17 cellular contexts compared by ENCODE assay signal in the genomic region with DNA sequence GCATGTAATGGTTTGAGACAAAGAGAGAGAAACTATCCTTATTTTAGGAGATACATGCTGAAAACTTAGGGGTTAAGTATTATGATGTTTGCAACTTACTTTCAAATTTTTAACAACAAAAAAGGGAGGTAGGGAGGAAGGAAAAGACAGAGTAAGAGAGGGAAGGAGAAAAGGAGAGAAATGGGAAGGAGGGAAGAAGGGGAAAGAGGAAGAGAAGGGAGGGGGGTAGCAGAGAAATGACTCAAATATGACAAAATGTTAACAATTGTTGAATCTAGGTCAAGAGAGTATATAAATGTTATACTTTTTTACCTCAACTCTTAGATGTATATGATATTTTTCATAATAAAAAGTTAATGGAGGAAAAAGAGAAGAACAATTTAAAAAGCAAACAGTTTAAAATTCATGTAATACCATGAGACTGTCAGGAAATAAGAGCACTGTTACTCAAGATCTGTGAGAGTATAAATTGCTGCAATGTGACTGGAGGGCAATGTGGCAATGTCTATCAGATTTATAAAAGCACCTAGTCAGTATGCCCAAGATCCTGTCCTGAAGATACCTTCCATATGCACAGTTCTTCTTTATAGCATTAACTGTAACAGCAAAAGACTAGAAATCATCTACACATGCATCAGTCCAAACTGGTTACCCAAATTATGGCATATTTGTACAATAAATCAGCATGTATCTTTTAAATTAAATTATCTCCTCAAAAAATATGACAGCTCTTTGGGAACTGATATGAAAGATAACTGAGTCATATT. TPM values are rescaled to one million over a fixed set of nuclear protein-coding genes. Genes with fewer than 3 reads are reported as not detected.
A peak's percentile ranks its signal among the peaks of the same experiment; 100 is the strongest.
DNase-seq lines count a peak whose midpoint lies in the region; ATAC-seq and TF ChIP-seq lines count a peak whose summit lies in the region.
"Had no signal": no experiment of that assay in that cellular context is flagged by ENCODE, and none has a peak within 500 bp of the region (broad histone marks: within the 10 kb centered on the region; RNA-seq: fewer than 3 reads in every experiment).

No MANE protein-coding gene starts in this region.

- DNase-seq in activated T-cell treated with anti-CD3 and anti-CD28 coated beads, Interleukin-2, amount 50 U/mL, for 72 hours, result no peak
- DNase-seq in activated T-cell treated with anti-CD3 and anti-CD28 coated beads, Interleukin-2, amount 50 U/mL, for 1 hour, result no peak
- DNase-seq in epithelial cell of esophagus (ENCODE audit: low read depth), result peak; percentile 69
- DNase-seq in stimulated activated effector memory CD8-positive, alpha-beta T cell treated with anti-CD3 and anti-CD28 coated beads, Interleukin-12 subunit alpha, Interleukin-12 subunit beta, amount 100 ng/mL, for 72 hours (ENCODE audit: low spot score in 2 of 2), result no peak
- no peak for DNase-seq in EL
- DNase-seq in NCI-H146 (lab: John Stamatoyannopoulos, UW), result no peak
- DNase-seq: activated CD4-positive, alpha-beta T cell treated with anti-CD3 and anti-CD28 coated beads, Interleukin-2, amount 10 ng/mL, durations not matched to agents 24 days and 14 days; left ventricle myocardium inferior; NCI-H2081; NCI-H774; RPMI8226 had no signal

- peaks cover 15 to 30% of the 10 kb centered on the region in 2 donors for H3K36me3 Mint-ChIP-seq in activated T-cell treated with anti-CD3 and anti-CD28 coated beads, Interleukin-2, amount 50 U/mL, for 72 hours (ENCODE audit: insufficient read depth in 2 of 2)
- H3K36me3 Mint-ChIP-seq in stimulated activated effector memory CD8-positive, alpha-beta T cell treated with anti-CD3 and anti-CD28 coated beads, Interleukin-12 subunit alpha, Interleukin-12 subunit beta, amount 100 ng/mL, for 72 hours, result peaks cover 49% of the 10 kb centered on the region

- peak overlapping the region; percentile 91 for H3K27ac Mint-ChIP-seq in activated T-cell treated with anti-CD3 and anti-CD28 coated beads, Interleukin-2, amount 50 U/mL, for 72 hours
- peak overlapping the region; percentile 75 for H3K27ac Mint-ChIP-seq in stimulated activated effector memory CD8-positive, alpha-beta T cell treated with anti-CD3 and anti-CD28 coated beads, Interleukin-12 subunit alpha, Interleukin-12 subunit beta, amount 100 ng/mL, for 72 hours
- H3K27ac Mint-ChIP-seq: activated T-helper 2 cell treated with anti-CD3 and anti-CD28 coated beads, Interferon-gamma antibody, Interleukin-2, Interleukin-4, amounts not matched to agents 10 μg/mL and 5 μg/mL and 100 μg/mL, durations not matched to agents 14 hours and 24 hours and 36 hours had no signal

- H3K27me3 ChIP-seq in OCI-LY3 (ENCODE audit: low read depth, low read length), result no peaks in the 10 kb centered on the region
- H3K27me3 ChIP-seq: suprapubic skin had no signal

- peaks cover 87% of the 10 kb centered on the region for H4K20me1 ChIP-seq in OCI-LY3 (ENCODE audit: insufficient read depth, low read length)

- no peak overlapping the region for H3K9ac ChIP-seq in OCI-LY3 (ENCODE audit: low read length)

- H2AFZ ChIP-seq in OCI-LY3 (ENCODE audit: low read depth, low read length), result no peak overlapping the region

- ATAC-seq in activated T-cell treated with anti-CD3 and anti-CD28 coated beads, Interleukin-2, amount 50 U/mL, for 72 hours (replicated peaks in 1 of 2), result no peak
- ATAC-seq in stimulated activated effector memory CD8-positive, alpha-beta T cell treated with anti-CD3 and anti-CD28 coated beads, Interleukin-12 subunit alpha, Interleukin-12 subunit beta, amount 100 ng/mL, for 72 hours, result no peak
- no peak for ATAC-seq in GM18867 (IDR thresholded peaks at IDR 0.05; ENCODE audit: unreplicated experiment)

- H3K4me1 Mint-ChIP-seq in activated T-cell treated with anti-CD3 and anti-CD28 coated beads, Interleukin-2, amount 50 U/mL, for 72 hours (ENCODE audit: low read depth), result peaks cover 57% of the 10 kb centered on the region
- peaks cover 54% of the 10 kb centered on the region for H3K4me1 Mint-ChIP-seq in stimulated activated effector memory CD8-positive, alpha-beta T cell treated with anti-CD3 and anti-CD28 coated beads, Interleukin-12 subunit alpha, Interleukin-12 subunit beta, amount 100 ng/mL, for 72 hours

- H3K9me3 Mint-ChIP-seq in activated T-cell treated with anti-CD3 and anti-CD28 coated beads, Interleukin-2, amount 50 U/mL, for 72 hours, result no peaks in the 10 kb centered on the region
- no peaks in the 10 kb centered on the region for H3K9me3 Mint-ChIP-seq in stimulated activated effector memory CD8-positive, alpha-beta T cell treated with anti-CD3 and anti-CD28 coated beads, Interleukin-12 subunit alpha, Interleukin-12 subunit beta, amount 100 ng/mL, for 72 hours
- H3K9me3 Mint-ChIP-seq: activated CD4-positive, alpha-beta T cell treated with anti-CD3 and anti-CD28 coated beads, Interleukin-2, amount 10 ng/mL, durations not matched to agents 24 days and 14 days; activated T-helper 2 cell treated with anti-CD3 and anti-CD28 coated beads, Interferon-gamma antibody, Interleukin-2, Interleukin-4, amounts not matched to agents 10 μg/mL and 5 μg/mL and 100 μg/mL, durations not matched to agents 14 hours and 24 hours and 36 hours; brain had no signal

- peak overlapping the region; percentile 17; the same call in 1 of the 2 replicates for H3K4me3 ChIP-seq in OCI-LY3 (ENCODE audit: low read length)
- no peak overlapping the region for H3K4me3 ChIP-seq in epithelial cell of esophagus (ENCODE audit: low read length)
- H3K4me3 ChIP-seq: left ventricle myocardium inferior, prostate gland, suprapubic skin had no signal

- peaks cover 40% of the 10 kb centered on the region for H3K36me3 ChIP-seq in OCI-LY3 (replicated peaks; ENCODE audit: low read depth, low read length)
- H3K36me3 ChIP-seq: prostate gland had no signal

- peak overlapping the region; percentile 45 for H3K4me2 ChIP-seq in OCI-LY3 (ENCODE audit: low read length)

- peak overlapping the region; percentile 35 to 71 for H3K4me3 Mint-ChIP-seq in activated T-cell treated with anti-CD3 and anti-CD28 coated beads, Interleukin-2, amount 50 U/mL, for 72 hours
- peak overlapping the region; percentile 23 for H3K4me3 Mint-ChIP-seq in stimulated activated effector memory CD8-positive, alpha-beta T cell treated with anti-CD3 and anti-CD28 coated beads, Interleukin-12 subunit alpha, Interleukin-12 subunit beta, amount 100 ng/mL, for 72 hours
- H3K4me3 Mint-ChIP-seq: activated CD4-positive, alpha-beta T cell treated with anti-CD3 and anti-CD28 coated beads, Interleukin-2, amount 10 ng/mL, durations not matched to agents 24 days and 14 days; brain had no signal

- H3K79me2 ChIP-seq in OCI-LY3 (ENCODE audit: low read length), result peaks cover 88% of the 10 kb centered on the region

- no peak overlapping the region for H3K27ac ChIP-seq in OCI-LY3 (ENCODE audit: low read length)
- H3K27ac ChIP-seq: left ventricle myocardium inferior, prostate gland, suprapubic skin had no signal

- H3K9me3 ChIP-seq in OCI-LY3 (ENCODE audit: insufficient read depth, low read length), result no peaks in the 10 kb centered on the region
- H3K9me3 ChIP-seq: left ventricle myocardium inferior, prostate gland, suprapubic skin had no signal

- TF ChIP-seq CTCF in OCI-LY3 (IDR thresholded peaks at IDR 0.05; ENCODE audit: low read depth, low read length), result no peak
- no peak for TF ChIP-seq CTCF in epithelial cell of esophagus (IDR thresholded peaks at IDR 0.05; ENCODE audit: insufficient read depth, low read depth, low read length, missing control alignments)

- peaks cover 37% of the 10 kb centered on the region for H3K4me1 ChIP-seq in OCI-LY3 (ENCODE audit: low read length)
- H3K4me1 ChIP-seq: prostate gland had no signal

- no peaks in the 10 kb centered on the region for H3K27me3 Mint-ChIP-seq in activated T-cell treated with anti-CD3 and anti-CD28 coated beads, Interleukin-2, amount 50 U/mL, for 72 hours (ENCODE audit: low read depth)
- H3K27me3 Mint-ChIP-seq: activated CD4-positive, alpha-beta T cell treated with anti-CD3 and anti-CD28 coated beads, Interleukin-2, amount 10 ng/mL, durations not matched to agents 24 days and 14 days; brain had no signal

RNA-seq across cellular contexts. Expression of a gene that starts 16.3 kb away (rescaled TPM):
- total RNA-seq in activated T-cell treated with anti-CD3 and anti-CD28 coated beads, Interleukin-2, amount 50 U/mL, for 72 hours, result 10 to 100 TPM; 43.2 to 55.2 TPM
